ENCODE assay signal across 20 cellular contexts in the genomic region with DNA sequence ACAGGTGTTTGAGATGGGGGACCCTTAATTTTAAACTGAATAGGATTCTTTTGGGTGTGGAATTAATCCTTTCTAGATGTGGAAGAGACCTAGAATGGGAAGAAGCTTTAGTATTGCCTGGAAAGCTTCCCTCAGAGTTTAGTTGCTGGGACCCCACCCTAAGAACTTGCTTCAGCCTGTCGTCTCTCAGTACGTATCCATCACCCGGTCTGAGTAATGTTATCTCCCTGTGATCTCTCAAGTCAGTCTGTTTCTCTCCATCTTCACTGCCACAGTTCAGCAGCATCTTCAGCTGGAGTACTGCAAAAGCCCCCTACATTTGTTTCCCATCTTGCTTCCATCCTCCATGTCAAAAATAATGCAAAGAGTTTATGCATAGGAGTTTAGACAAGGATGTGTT.
"Had no signal": no experiment of that assay in that cellular context is flagged by ENCODE, and none has a peak within 500 bp of the region (broad histone marks: within the 10 kb centered on the region; RNA-seq: fewer than 3 reads in every experiment).

No MANE protein-coding gene starts in this region.

- H3K27ac Mint-ChIP-seq: activated naive CD8-positive, alpha-beta T cell treated with anti-CD3 and anti-CD28 coated beads for 36 hours; endodermal cell; memory B cell; natural killer cell; progenitor cell of endocrine pancreas; WTC11 had no signal

- H3K27me3 Mint-ChIP-seq: activated naive CD8-positive, alpha-beta T cell treated with anti-CD3 and anti-CD28 coated beads for 36 hours; memory B cell; progenitor cell of endocrine pancreas had no signal

- H3K27me3 ChIP-seq: gastrocnemius medialis, suprapubic skin, tibial nerve had no signal

- H3K4me3 Mint-ChIP-seq: activated naive CD8-positive, alpha-beta T cell treated with anti-CD3 and anti-CD28 coated beads for 36 hours; activated T-cell treated with anti-CD3 and anti-CD28 coated beads, Interleukin-2, amount 50 U/mL, for 4 hours; endodermal cell; memory B cell; natural killer cell; WTC11 had no signal

- H3K27ac ChIP-seq: tibial nerve had no signal

- H3K9me3 ChIP-seq: gastrocnemius medialis, mucosa of descending colon, suprapubic skin had no signal

- H3K4me1 Mint-ChIP-seq: endodermal cell, WTC11 had no signal

- DNase-seq: activated naive CD4-positive, alpha-beta T cell treated with Interleukin-2 at 50 U/mL for 16 hours; activated naive CD8-positive, alpha-beta T cell treated with anti-CD3 and anti-CD28 coated beads for 36 hours; activated T-cell treated with anti-CD3 and anti-CD28 coated beads, Interleukin-2, amount 50 U/mL, for 4 hours; cortex of kidney; endodermal cell; gastrocnemius medialis; head of caudate nucleus; hypothalamus; mucosa of descending colon; natural killer cell; stimulated activated CD4-positive, alpha-beta T cell treated with anti-CD3 and anti-CD28 coated beads, Interleukin-12 subunit alpha, Interleukin-12 subunit beta, amount 100 ng/mL, for 4 hours; stimulated activated CD4-positive, alpha-beta T cell treated with anti-CD3 and anti-CD28 coated beads, Interleukin-4, amount 100 ng/mL, for 4 hours; stimulated activated naive CD8-positive, alpha-beta T cell treated with anti-CD3 and anti-CD28 coated beads, Interleukin-15, Interleukin-2, amounts not matched to agents 100 U/mL and 50 U/mL, for 24 hours; T-helper 9 cell had no signal

- FAIRE-seq: astrocyte had no signal

- ATAC-seq: activated T-cell treated with anti-CD3 and anti-CD28 coated beads, Interleukin-2, amount 50 U/mL, for 4 hours; gastrocnemius medialis; mucosa of descending colon; natural killer cell; stimulated activated naive CD8-positive, alpha-beta T cell treated with anti-CD3 and anti-CD28 coated beads, Interleukin-15, Interleukin-2, amounts not matched to agents 100 U/mL and 50 U/mL, for 24 hours; WTC11 had no signal

- H3K9me3 Mint-ChIP-seq: memory B cell had no signal

- H3K4me3 ChIP-seq: gastrocnemius medialis, mucosa of descending colon, suprapubic skin, tibial nerve had no signal
